1 cellular context compared by ENCODE assay signal in genomic region chr14:52272375-52272774, GRCh38.
TF ChIP-seq lines count a peak whose summit lies in the region.

No MANE protein-coding gene starts in this region.

TF ChIP-seq in WTC11, 78 proteins besides CTCF, POLR2A, EP300 and RAD21 (continued from another document):
- TF ChIP-seq ELF4 (CRISPR knock-in tag; IDR thresholded peaks at IDR 0.05; ENCODE audit: low read depth): no peak
- TF ChIP-seq, protein P1, sequence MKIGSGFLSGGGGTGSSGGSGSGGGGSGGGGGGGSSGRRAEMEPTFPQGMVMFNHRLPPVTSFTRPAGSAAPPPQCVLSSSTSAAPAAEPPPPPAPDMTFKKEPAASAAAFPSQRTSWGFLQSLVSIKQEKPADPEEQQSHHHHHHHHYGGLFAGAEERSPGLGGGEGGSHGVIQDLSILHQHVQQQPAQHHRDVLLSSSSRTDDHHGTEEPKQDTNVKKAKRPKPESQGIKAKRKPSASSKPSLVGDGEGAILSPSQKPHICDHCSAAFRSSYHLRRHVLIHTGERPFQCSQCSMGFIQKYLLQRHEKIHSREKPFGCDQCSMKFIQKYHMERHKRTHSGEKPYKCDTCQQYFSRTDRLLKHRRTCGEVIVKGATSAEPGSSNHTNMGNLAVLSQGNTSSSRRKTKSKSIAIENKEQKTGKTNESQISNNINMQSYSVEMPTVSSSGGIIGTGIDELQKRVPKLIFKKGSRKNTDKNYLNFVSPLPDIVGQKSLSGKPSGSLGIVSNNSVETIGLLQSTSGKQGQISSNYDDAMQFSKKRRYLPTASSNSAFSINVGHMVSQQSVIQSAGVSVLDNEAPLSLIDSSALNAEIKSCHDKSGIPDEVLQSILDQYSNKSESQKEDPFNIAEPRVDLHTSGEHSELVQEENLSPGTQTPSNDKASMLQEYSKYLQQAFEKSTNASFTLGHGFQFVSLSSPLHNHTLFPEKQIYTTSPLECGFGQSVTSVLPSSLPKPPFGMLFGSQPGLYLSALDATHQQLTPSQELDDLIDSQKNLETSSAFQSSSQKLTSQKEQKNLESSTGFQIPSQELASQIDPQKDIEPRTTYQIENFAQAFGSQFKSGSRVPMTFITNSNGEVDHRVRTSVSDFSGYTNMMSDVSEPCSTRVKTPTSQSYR (CRISPR knock-in tag; IDR thresholded peaks at IDR 0.05): no peak
